28 cellular contexts compared by ENCODE assay signal in genomic region chr9:104586496-104587180, GRCh38. TPM values are rescaled to one million over a fixed set of nuclear protein-coding genes. Genes with fewer than 3 reads are reported as not detected.
A peak's percentile ranks its signal among the peaks of the same experiment; 100 is the strongest.
DNase-seq lines count a peak whose midpoint lies in the region; ATAC-seq and TF ChIP-seq lines count a peak whose summit lies in the region.
"Had no signal": no experiment of that assay in that cellular context is flagged by ENCODE, and none has a peak within 500 bp of the region (broad histone marks: within the 10 kb centered on the region; RNA-seq: fewer than 3 reads in every experiment).

No MANE protein-coding gene starts in this region.

- H3K9me3 ChIP-seq in heart right ventricle (no peaks in the 10 kb centered on the region), aorta (ENCODE audit: control insufficient read depth, low read length) (no peaks in the 10 kb centered on the region)
- H3K9me3 ChIP-seq: esophagus muscularis mucosa had no signal

- WGBS in heart right ventricle, 2 donors: 0 to 86% methylated on average over 1 of the region's 1 CpG
- 52 to 85% methylated on average over 1 of the region's 1 CpG for WGBS in aorta, 2 donors

- peak in 5 of 8 donors; percentile 37 to 65 (median 59) for ATAC-seq in heart right ventricle
- ATAC-seq in left cardiac atrium: no peak
- ATAC-seq in aorta (ENCODE audit: low FRiP score): peak; percentile 77
- ATAC-seq in HG03175 (IDR thresholded peaks at IDR 0.05; ENCODE audit: unreplicated experiment): no peak
- ATAC-seq in HG02885 (IDR thresholded peaks at IDR 0.05; ENCODE audit: poor library complexity, unreplicated experiment): no peak
- ATAC-seq: GM12878; natural killer cell treated with Interleukin-12 subunit alpha and Interleukin-12 subunit beta and Interleukin-15 and Interleukin-18, amount 100 ng/mL, for 72 hours had no signal

- no peak for DNase-seq in heart right ventricle
- no peak for DNase-seq in cardiac septum (ENCODE audit: low spot score)
- peak; percentile 65 for DNase-seq in amniotic epithelial cell (ENCODE audit: low read depth)
- peak; percentile 13 for DNase-seq in left cardiac atrium
- DNase-seq in aorta: no peak
- DNase-seq in activated naive CD4-positive, alpha-beta T cell (lab: John Stamatoyannopoulos, UW): no peak
- DNase-seq: activated CD4-positive, alpha-beta T cell treated with anti-CD3 and anti-CD28 coated beads, Interleukin-2, amount 50 U/mL, for 1 hour; activated CD8-positive, alpha-beta memory T cell treated with anti-CD3 and anti-CD28 coated beads, Interleukin-2, amount 50 U/mL, for 48 hours; activated effector memory CD4-positive, alpha-beta T cell treated with anti-CD3 and anti-CD28 coated beads, Interleukin-2, amount 50 U/mL, for 16 hours; amniotic stem cell; CD4-positive, CD25-positive, alpha-beta regulatory T cell; effector CD4-positive, alpha-beta T cell; GDM1; islet precursor cell; mesendoderm; NCI-H187 treated with DMSO at 0.1 percent for 48 hours; NCI-H446; posterior cingulate gyrus; SW 1271 had no signal

- H3K4me3 ChIP-seq in heart right ventricle (no peak overlapping the region), aorta (ENCODE audit: low read length in 2 of 2) (no peak overlapping the region)
- H3K4me3 ChIP-seq: esophagus muscularis mucosa, GM12878 had no signal

- intact Hi-C loops in heart right ventricle (cut with DNase I): no loop called here
- intact Hi-C loops in cardiac septum (cut with DNase I): no loop called here
- intact Hi-C loops in left cardiac atrium (cut with DNase I): no loop called here
- intact Hi-C loops in aorta (cut with DNase I): no loop called here

- H3K36me3 ChIP-seq in heart right ventricle: no peaks in the 10 kb centered on the region
- H3K36me3 ChIP-seq in aorta (ENCODE audit: control insufficient read depth in 1 of 2, insufficient read depth in 2 of 2, low read length in 1 of 2): no peaks in the 10 kb centered on the region
- H3K36me3 ChIP-seq: esophagus muscularis mucosa had no signal

- no peaks in the 10 kb centered on the region for H3K27me3 ChIP-seq in heart right ventricle
- no peaks in the 10 kb centered on the region for H3K27me3 ChIP-seq in aorta (ENCODE audit: control insufficient read depth in 1 of 2, insufficient read depth in 2 of 2, low read length in 1 of 2)
- H3K27me3 ChIP-seq: esophagus muscularis mucosa had no signal

- H3K4me1 ChIP-seq in heart right ventricle (no peaks in the 10 kb centered on the region), aorta (ENCODE audit: control insufficient read depth in 1 of 2, insufficient read depth in 2 of 2, low read length in 2 of 2) (no peaks in the 10 kb centered on the region)
- H3K4me1 ChIP-seq: esophagus muscularis mucosa had no signal

- H3K27ac ChIP-seq in heart right ventricle: no peak overlapping the region
- H3K27ac ChIP-seq in aorta (ENCODE audit: low read depth in 1 of 2, low read length in 2 of 2): no peak overlapping the region
- H3K27ac ChIP-seq: esophagus muscularis mucosa, HL-60 had no signal

- TF ChIP-seq CTCF in heart right ventricle (IDR thresholded peaks at IDR 0.05): no peak

RNA-seq across cellular contexts. Expression of gene OR13C5, which starts 12.6 kb away (rescaled TPM):
- total RNA-seq in heart right ventricle: not detected
- not detected for polyA plus RNA-seq in heart right ventricle
- not detected for total RNA-seq in cardiac septum
- not detected for total RNA-seq in left cardiac atrium
- not detected for total RNA-seq in aorta
- polyA plus RNA-seq in aorta: not detected
- total RNA-seq: CD4-positive, CD25-positive, alpha-beta regulatory T cell; esophagus muscularis mucosa; GM12878; natural killer cell treated with Interleukin-12 subunit alpha and Interleukin-12 subunit beta and Interleukin-15 and Interleukin-18, amount 100 ng/mL, for 72 hours; RPMI7951; temporal lobe had no signal
- polyA plus RNA-seq: CD4-positive, CD25-positive, alpha-beta regulatory T cell; IgD-negative memory B cell had no signal

RNA-seq across cellular contexts. Expression of gene OR13C8, which starts 17.7 kb away (rescaled TPM):
- total RNA-seq in heart right ventricle: not detected
- polyA plus RNA-seq in heart right ventricle: not detected
- not detected for total RNA-seq in cardiac septum
- total RNA-seq in left cardiac atrium: not detected
- not detected for total RNA-seq in aorta
- polyA plus RNA-seq in aorta: not detected
- total RNA-seq: CD4-positive, CD25-positive, alpha-beta regulatory T cell; esophagus muscularis mucosa; GM12878; natural killer cell treated with Interleukin-12 subunit alpha and Interleukin-12 subunit beta and Interleukin-15 and Interleukin-18, amount 100 ng/mL, for 72 hours; RPMI7951; temporal lobe had no signal
- polyA plus RNA-seq: CD4-positive, CD25-positive, alpha-beta regulatory T cell; GM12878; IgD-negative memory B cell had no signal

RNA-seq across cellular contexts. Expression of gene OR13C2, which starts 18.8 kb away (rescaled TPM):
- not detected for total RNA-seq in heart right ventricle
- not detected for polyA plus RNA-seq in heart right ventricle
- total RNA-seq in cardiac septum: not detected
- total RNA-seq in left cardiac atrium: not detected
- total RNA-seq in aorta: not detected
- polyA plus RNA-seq in aorta: not detected
- total RNA-seq: CD4-positive, CD25-positive, alpha-beta regulatory T cell; GM12878; natural killer cell treated with Interleukin-12 subunit alpha and Interleukin-12 subunit beta and Interleukin-15 and Interleukin-18, amount 100 ng/mL, for 72 hours; RPMI7951 had no signal
- polyA plus RNA-seq: CD4-positive, CD25-positive, alpha-beta regulatory T cell; IgD-negative memory B cell had no signal

RNA-seq across cellular contexts. Expression of gene OR13C9, which starts 31.4 kb away (rescaled TPM):
- total RNA-seq in heart right ventricle: not detected
- not detected for polyA plus RNA-seq in heart right ventricle
- not detected for total RNA-seq in cardiac septum
- total RNA-seq in left cardiac atrium: not detected
- not detected for total RNA-seq in aorta
- not detected for polyA plus RNA-seq in aorta
- total RNA-seq: CD4-positive, CD25-positive, alpha-beta regulatory T cell; esophagus muscularis mucosa; GM12878; natural killer cell treated with Interleukin-12 subunit alpha and Interleukin-12 subunit beta and Interleukin-15 and Interleukin-18, amount 100 ng/mL, for 72 hours; RPMI7951; temporal lobe had no signal
- polyA plus RNA-seq: CD4-positive, CD25-positive, alpha-beta regulatory T cell; GM12878; IgD-negative memory B cell had no signal

RNA-seq across cellular contexts. Expression of gene OR13C3, which starts 50.0 kb away (rescaled TPM):
- total RNA-seq in heart right ventricle (not detected), cardiac septum (not detected), left cardiac atrium (not detected), aorta (not detected)
- polyA plus RNA-seq in heart right ventricle (not detected), aorta (not detected)
- total RNA-seq: CD4-positive, CD25-positive, alpha-beta regulatory T cell; esophagus muscularis mucosa; GM12878; natural killer cell treated with Interleukin-12 subunit alpha and Interleukin-12 subunit beta and Interleukin-15 and Interleukin-18, amount 100 ng/mL, for 72 hours; RPMI7951 had no signal
- polyA plus RNA-seq: CD4-positive, CD25-positive, alpha-beta regulatory T cell; IgD-negative memory B cell had no signal

Comparison
In these comparisons a context has a peak if more than half of its experiments do, and no peak if none do; other contexts are left out.
1. ATAC-seq: peak in heart right ventricle (5 of 8) and aorta (single experiment); none in left cardiac atrium (0 of 2), HG03175 (single experiment) and HG02885 (single experiment).
2. DNase-seq: peak in amniotic epithelial cell (single experiment) and left cardiac atrium (single experiment); none in heart right ventricle (0 of 2), cardiac septum (single experiment), aorta (0 of 2) and activated naive CD4-positive, alpha-beta T cell (0 of 4).